ENCODE assay signal across 29 cellular contexts in genomic region chr9:90073551-90073950, GRCh38.
"Had no signal": no experiment of that assay in that cellular context is flagged by ENCODE, and none has a peak within 500 bp of the region (broad histone marks: within the 10 kb centered on the region; RNA-seq: fewer than 3 reads in every experiment).

No MANE protein-coding gene starts in this region.

- H3K36me3 Mint-ChIP-seq: immature natural killer cell, mesothelial cell of epicardium, naive B cell, natural killer cell had no signal

- H3K27ac ChIP-seq: left lung, ovary, prostate gland, skin epidermis, stomach, testis, thyroid gland, transverse colon, upper lobe of left lung, vagina had no signal

- H3K27ac Mint-ChIP-seq: immature natural killer cell, mesothelial cell of epicardium, naive B cell, natural killer cell, nephron progenitor cell had no signal

- H3K4me3 ChIP-seq: left lung, lung, ovary, prostate gland, skin epidermis, stomach, testis, thyroid gland, transverse colon, upper lobe of left lung, vagina had no signal

- H3K27me3 ChIP-seq: left lung, ovary, testis, thyroid gland, transverse colon, upper lobe of left lung, vagina had no signal

- H3K9me3 Mint-ChIP-seq: immature natural killer cell, mesothelial cell of epicardium, naive B cell, natural killer cell, nephron progenitor cell had no signal

- H3K4me1 ChIP-seq: left lung, prostate gland, stomach, testis, transverse colon, upper lobe of left lung, vagina had no signal

- H3K4me1 Mint-ChIP-seq: immature natural killer cell, mesothelial cell of epicardium, natural killer cell had no signal

- ATAC-seq: left colon, left lung, natural killer cell, right cardiac atrium, sciatic nerve had no signal

- DNase-seq: hypothalamus; immature natural killer cell; kidney; left colon; left lung; mesendoderm; naive B cell; natural killer cell; nephron progenitor cell; ovary; posterior cingulate gyrus; retina; right cardiac atrium; stimulated activated CD4-positive, alpha-beta T cell treated with anti-CD3 and anti-CD28 coated beads, Interleukin-12 subunit alpha, Interleukin-12 subunit beta, amount 100 ng/mL, for 4 hours; stimulated activated CD4-positive, alpha-beta T cell treated with anti-CD3 and anti-CD28 coated beads, Interleukin-15, amount 100 ng/mL, for 24 hours; stimulated activated CD4-positive, alpha-beta T cell treated with anti-CD3 and anti-CD28 coated beads, Interleukin-2, amount 100 ng/mL, for 24 hours; stimulated activated CD4-positive, alpha-beta T cell treated with anti-CD3 and anti-CD28 coated beads, Interleukin-4, amount 100 ng/mL, for 1 hour; stimulated activated naive CD4-positive, alpha-beta T cell; stomach; testis; thyroid gland; transverse colon; upper lobe of left lung had no signal

- H3K9me3 ChIP-seq: left lung, ovary, prostate gland, stomach, testis, thyroid gland, transverse colon, upper lobe of left lung, vagina had no signal

- H3K36me3 ChIP-seq: left lung, ovary, prostate gland, stomach, thyroid gland, transverse colon, upper lobe of left lung, vagina had no signal

- H3K4me3 Mint-ChIP-seq: immature natural killer cell, mesothelial cell of epicardium, naive B cell, natural killer cell, nephron progenitor cell had no signal
